Comparison of ENCODE assay signal across 9 cellular contexts in genomic region chr4:184983660-184984356, GRCh38. TPM values are rescaled to one million over a fixed set of nuclear protein-coding genes. Genes with fewer than 3 reads are reported as not detected.
DNase-seq lines count a peak whose midpoint lies in the region; ATAC-seq and TF ChIP-seq lines count a peak whose summit lies in the region.
"Had no signal": no experiment of that assay in that cellular context is flagged by ENCODE, and none has a peak within 500 bp of the region (broad histone marks: within the 10 kb centered on the region; RNA-seq: fewer than 3 reads in every experiment).

No MANE protein-coding gene starts in this region.

- H3K79me2 ChIP-seq in fibroblast of lung (ENCODE audit: control insufficient read depth, insufficient read depth, low read length) = no peaks in the 10 kb centered on the region

- H3K27me3 ChIP-seq in fibroblast of lung (ENCODE audit: control insufficient read depth, insufficient read depth, low read length) = no peaks in the 10 kb centered on the region

- H3K27ac ChIP-seq in fibroblast of lung (ENCODE audit: insufficient read depth, low read length) = no peak overlapping the region

- H3K4me2 ChIP-seq in fibroblast of lung (ENCODE audit: extremely low read depth, insufficient read depth, low read length) = no peak overlapping the region

- TF ChIP-seq CTCF in AG10803 (conservative IDR thresholded peaks at IDR 0.05; ENCODE audit: low read length) (peak; percentile 56), fibroblast of lung (conservative IDR thresholded peaks at IDR 0.05 in 1 of 2, IDR thresholded peaks at IDR 0.05 in 1 of 2; ENCODE audit: low read depth in 1 of 2, low read length in 2 of 2) (peak; percentile 16 to 47)

- DNase-seq in AG10803 (ENCODE audit: low read depth) = peak; percentile 34
- peak; percentile 55 for DNase-seq in NCI-H526 treated with DMSO at 0.1 percent for 48 hours (lab: John Stamatoyannopoulos, UW)
- peak; percentile 21 for DNase-seq in activated CD8-positive, alpha-beta memory T cell treated with anti-CD3 and anti-CD28 coated beads, Interleukin-2, amount 50 U/mL, for 24 hours (ENCODE audit: extremely low read depth)
- DNase-seq in fibroblast of lung (ENCODE audit: low read depth in 2 of 2) = peak; percentile 34 to 38
- DNase-seq in occipital lobe (lab: John Stamatoyannopoulos, UW) = peak; percentile 47
- DNase-seq in ureter (ENCODE audit: low spot score) = peak; percentile 69

- H2AFZ ChIP-seq in fibroblast of lung (ENCODE audit: low read length) = no peak overlapping the region

- ATAC-seq in GM18907 (IDR thresholded peaks at IDR 0.05; ENCODE audit: unreplicated experiment) (peak; percentile 87), HG03196 (IDR thresholded peaks at IDR 0.05; ENCODE audit: unreplicated experiment) (peak; percentile 74)

- H3K4me3 ChIP-seq in AG10803 (ENCODE audit: low read length) (no peak overlapping the region), fibroblast of lung (replicated peaks in 1 of 4; ENCODE audit: control extremely low read depth in 1 of 4, insufficient read depth in 1 of 4, low read depth in 3 of 4, low read length in 4 of 4) (no peak overlapping the region)

- no peaks in the 10 kb centered on the region for H3K4me1 ChIP-seq in fibroblast of lung (ENCODE audit: control insufficient read depth, extremely low read depth, insufficient read depth, low read length)

- H3K36me3 ChIP-seq in fibroblast of lung (ENCODE audit: control insufficient read depth, insufficient read depth, low read length) = no peaks in the 10 kb centered on the region

- no peak overlapping the region for H3K9ac ChIP-seq in fibroblast of lung (ENCODE audit: insufficient read depth, low read length)

- H3K9me3 ChIP-seq in fibroblast of lung (ENCODE audit: control insufficient read depth, insufficient read depth, low read depth, low read length) = no peaks in the 10 kb centered on the region

- no peaks in the 10 kb centered on the region for H4K20me1 ChIP-seq in fibroblast of lung (ENCODE audit: control insufficient read depth, extremely low read depth, insufficient read depth, low read length)

RNA-seq across cellular contexts. Expression of gene HELT, which starts 34.5 kb away (rescaled TPM):
- total RNA-seq in fibroblast of lung (not detected in 2 replicates), occipital lobe (not detected), ureter (not detected)
- not detected in 2 replicates for polyA plus RNA-seq in fibroblast of lung
- polyA plus RNA-seq in fibroblast of lung (2012) = not detected in 2 replicates
- not detected in 2 replicates for polyA minus RNA-seq in fibroblast of lung (ENCODE audit: low replicate concordance)
- total RNA-seq: urinary bladder had no signal
- polyA plus RNA-seq: urinary bladder had no signal
